1 cellular context compared by ENCODE assay signal in the genomic region with DNA sequence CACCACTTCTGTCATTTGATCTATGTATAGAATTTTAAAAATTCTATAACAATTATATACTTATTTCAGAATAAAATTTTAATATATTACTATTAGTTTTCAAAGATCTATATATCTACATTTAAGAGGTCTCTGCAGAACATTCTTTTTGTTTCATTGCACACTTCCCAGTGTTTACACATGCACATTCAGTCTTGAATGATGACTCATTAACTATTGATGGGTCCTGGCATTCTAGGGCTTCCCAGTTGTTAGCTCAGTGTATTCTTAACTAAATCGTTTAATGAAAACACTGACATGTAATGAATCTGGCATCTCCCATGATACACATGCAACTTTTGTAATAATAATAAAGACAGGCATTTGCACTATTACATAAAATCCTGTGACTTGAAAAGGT.
TF ChIP-seq lines count a peak whose summit lies in the region.

No MANE protein-coding gene starts in this region.

TF ChIP-seq in IMR-90, 13 proteins besides CTCF, POLR2A, EP300 and RAD21:
- TF ChIP-seq ELK1 (IDR thresholded peaks at IDR 0.05; ENCODE audit: borderline replicate concordance, low read depth, low read length) = no peak
- peak; percentile 82 for TF ChIP-seq FOS (IDR thresholded peaks at IDR 0.05; ENCODE audit: low read depth, low read length)
- TF ChIP-seq, protein P1, sequence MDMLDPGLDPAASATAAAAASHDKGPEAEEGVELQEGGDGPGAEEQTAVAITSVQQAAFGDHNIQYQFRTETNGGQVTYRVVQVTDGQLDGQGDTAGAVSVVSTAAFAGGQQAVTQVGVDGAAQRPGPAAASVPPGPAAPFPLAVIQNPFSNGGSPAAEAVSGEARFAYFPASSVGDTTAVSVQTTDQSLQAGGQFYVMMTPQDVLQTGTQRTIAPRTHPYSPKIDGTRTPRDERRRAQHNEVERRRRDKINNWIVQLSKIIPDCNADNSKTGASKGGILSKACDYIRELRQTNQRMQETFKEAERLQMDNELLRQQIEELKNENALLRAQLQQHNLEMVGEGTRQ (IDR thresholded peaks at IDR 0.05; ENCODE audit: low read depth, low read length) = no peak
- TF ChIP-seq BHLHE40 (IDR thresholded peaks at IDR 0.05; ENCODE audit: low read depth, low read length) = peak; percentile 59
